In genomic region chr11:119806064-119806915, GRCh38 we compare ENCODE assay signal across 16 cellular contexts.
DNase-seq lines count a peak whose midpoint lies in the region; ATAC-seq, FAIRE-seq and TF ChIP-seq lines count a peak whose summit lies in the region.
"Had no signal": no experiment of that assay in that cellular context is flagged by ENCODE, and none has a peak within 500 bp of the region (broad histone marks: within the 10 kb centered on the region; RNA-seq: fewer than 3 reads in every experiment).

No MANE protein-coding gene starts in this region.

- H3K36me3 ChIP-seq in bronchial epithelial cell (ENCODE audit: control insufficient read depth, insufficient read depth, low read length) (no peaks in the 10 kb centered on the region), small intestine (ENCODE audit: control insufficient read depth in 2 of 2, insufficient read depth in 2 of 2, low read length in 2 of 2) (no peaks in the 10 kb centered on the region)
- H3K36me3 ChIP-seq: SJSA1 had no signal

- 63 to 82% (median 65%) methylated on average over 8 of the region's 8 CpGs for WGBS in small intestine, 3 donors

- intact Hi-C loops in left ventricle myocardium superior (cut with micrococcal nuclease), result no loop called here

- DNase-seq in DMS 273 (lab: John Stamatoyannopoulos, UW; ENCODE audit: unreplicated experiment), result peak; percentile 7
- no peak for DNase-seq in DMS 273 treated with DMSO at 0.1 percent for 48 hours (lab: John Stamatoyannopoulos, UW)
- no peak for DNase-seq in bronchial epithelial cell (ENCODE audit: low read depth)
- peak; percentile 83 for DNase-seq in left ventricle myocardium superior
- peak; percentile 58 for DNase-seq in small intestine
- DNase-seq in NOMO-1 (lab: John Stamatoyannopoulos, UW; ENCODE audit: unreplicated experiment in 2 of 2), result no peak
- DNase-seq: CD8-positive, alpha-beta memory T cell; Karpas-422; NCI-H1930; NCI-H2171; NCI-H446 treated with DMSO at 0.1 percent for 48 hours; RPMI8226 had no signal

- H3K27me3 ChIP-seq in bronchial epithelial cell (ENCODE audit: control insufficient read depth, insufficient read depth, low read length) (peaks cover 19% of the 10 kb centered on the region), small intestine (ENCODE audit: control insufficient read depth in 2 of 2, insufficient read depth in 2 of 2, low read length in 2 of 2) (no peaks in the 10 kb centered on the region)
- H3K27me3 ChIP-seq: SJSA1 had no signal

- no peaks in the 10 kb centered on the region for H3K9me3 ChIP-seq in small intestine (ENCODE audit: control insufficient read depth, low read depth)
- H3K9me3 ChIP-seq: SJSA1 had no signal

- H3K4me1 ChIP-seq in small intestine (ENCODE audit: control insufficient read depth in 2 of 2, insufficient read depth in 1 of 2, low read depth in 1 of 2, low read length in 1 of 2), result no peaks in the 10 kb centered on the region
- H3K4me1 ChIP-seq: SJSA1 had no signal

- no peak for TF ChIP-seq CTCF in bronchial epithelial cell (IDR thresholded peaks at IDR 0.05; ENCODE audit: insufficient read depth, low read length, severe bottlenecking)

- H3K4me3 ChIP-seq in bronchial epithelial cell (ENCODE audit: low read depth, low read length) (no peak overlapping the region), small intestine (ENCODE audit: low read depth in 1 of 2, low read length in 2 of 2) (no peak overlapping the region)
- H3K4me3 ChIP-seq: SJSA1 had no signal

- ATAC-seq in left ventricle myocardium superior (peak; percentile 97), GM21526 (IDR thresholded peaks at IDR 0.05; ENCODE audit: low FRiP score, unreplicated experiment) (no peak), HG03439 (IDR thresholded peaks at IDR 0.05; ENCODE audit: unreplicated experiment) (no peak)

- H3K27ac ChIP-seq in small intestine (ENCODE audit: low read depth in 1 of 2, low read length in 1 of 2), result no peak overlapping the region
- H3K27ac ChIP-seq: 22Rv1, SJSA1 had no signal

- FAIRE-seq in bronchial epithelial cell (lab: Jason Lieb, UNC) (peak; percentile 18), small intestine (lab: Jason Lieb, UNC) (no peak)

Comparison
In these comparisons a context has a peak if more than half of its experiments do, and no peak if none do; other contexts are left out.
1. DNase-seq: peak in DMS 273 (single experiment), left ventricle myocardium superior (single experiment) and small intestine (single experiment); none in DMS 273 treated with DMSO at 0.1 percent for 48 hours (single experiment), bronchial epithelial cell (single experiment) and NOMO-1 (0 of 2).